ENCODE assay signal across 1 cellular context in genomic region chr15:42198516-42198915, GRCh38.
TF ChIP-seq lines count a peak whose summit lies in the region.

No MANE protein-coding gene starts in this region.

TF ChIP-seq in K562, 482 proteins besides CTCF, POLR2A, EP300 and RAD21 (continued from another document):
- TF ChIP-seq ZBTB40 (IDR thresholded peaks at IDR 0.05) (peak; percentile 93), ZBTB40 (CRISPR knock-in tag; IDR thresholded peaks at IDR 0.05) (peak; percentile 67), ATF7 (IDR thresholded peaks at IDR 0.05) (no peak)
